25 cellular contexts compared by ENCODE assay signal in genomic region chr11:68497761-68498160, GRCh38. TPM values are rescaled to one million over a fixed set of nuclear protein-coding genes. Genes with fewer than 3 reads are reported as not detected.
A peak's percentile ranks its signal among the peaks of the same experiment; 100 is the strongest.
DNase-seq lines count a peak whose midpoint lies in the region; TF ChIP-seq lines count a peak whose summit lies in the region.
"Had no signal": no experiment of that assay in that cellular context is flagged by ENCODE, and none has a peak within 500 bp of the region (broad histone marks: within the 10 kb centered on the region; RNA-seq: fewer than 3 reads in every experiment).

No MANE protein-coding gene starts in this region.

- intact Hi-C loops in activated naive CD4-positive, alpha-beta T cell treated with anti-CD3 and anti-CD28 coated beads for 36 hours (cut with micrococcal nuclease): no loop called here
- intact Hi-C loops in thyroid gland (cut with DNase I): no loop called here

- H3K9ac ChIP-seq in SU-DHL-6 (ENCODE audit: low read length): no peak overlapping the region
- H3K9ac ChIP-seq: GM23248, SK-N-SH had no signal

- peaks cover 71 to 80% of the 10 kb centered on the region in 2 donors for H3K4me1 ChIP-seq in thyroid gland
- H3K4me1 ChIP-seq: prostate gland had no signal

- no peak overlapping the region for H3K27ac Mint-ChIP-seq in activated naive CD4-positive, alpha-beta T cell treated with anti-CD3 and anti-CD28 coated beads, Interleukin-2, amount 50 U/mL, for 24 hours
- H3K27ac Mint-ChIP-seq in activated naive CD4-positive, alpha-beta T cell treated with anti-CD3 and anti-CD28 coated beads for 36 hours: no peak overlapping the region
- no peak overlapping the region for H3K27ac Mint-ChIP-seq in T-helper 2 cell treated with Interferon-gamma antibody and Interleukin-4, amounts not matched to agents 5 μg/mL and 100 μg/mL, for 36 hours
- H3K27ac Mint-ChIP-seq: activated naive CD8-positive, alpha-beta T cell treated with anti-CD3 and anti-CD28 coated beads for 36 hours; activated T-helper 1 cell treated with anti-CD3 and anti-CD28 coated beads, Interleukin-12 subunit alpha, Interleukin-12 subunit beta, Interleukin-2, Interleukin-4 antibody, amounts not matched to agents 30 ng/mL and 10 ng/mL and 1 ng/mL, durations not matched to agents 14 hours and 24 hours and 36 hours; HFFc6; stimulated activated naive CD8-positive, alpha-beta T cell treated with anti-CD3 and anti-CD28 coated beads, Interleukin-15, amount 100 ng/mL, for 72 hours had no signal

- no peaks in the 10 kb centered on the region for H3K9me3 Mint-ChIP-seq in activated naive CD4-positive, alpha-beta T cell treated with anti-CD3 and anti-CD28 coated beads, Interleukin-2, amount 50 U/mL, for 24 hours
- H3K9me3 Mint-ChIP-seq in activated naive CD4-positive, alpha-beta T cell treated with anti-CD3 and anti-CD28 coated beads for 36 hours: no peaks in the 10 kb centered on the region
- no peaks in the 10 kb centered on the region for H3K9me3 Mint-ChIP-seq in T-helper 2 cell treated with Interferon-gamma antibody and Interleukin-4, amounts not matched to agents 5 μg/mL and 100 μg/mL, for 36 hours
- H3K9me3 Mint-ChIP-seq: activated naive CD8-positive, alpha-beta T cell treated with anti-CD3 and anti-CD28 coated beads for 36 hours; activated T-helper 1 cell treated with anti-CD3 and anti-CD28 coated beads, Interleukin-12 subunit alpha, Interleukin-12 subunit beta, Interleukin-2, Interleukin-4 antibody, amounts not matched to agents 30 ng/mL and 10 ng/mL and 1 ng/mL, durations not matched to agents 14 hours and 24 hours and 36 hours; HFFc6; immature natural killer cell; stimulated activated naive CD8-positive, alpha-beta T cell treated with anti-CD3 and anti-CD28 coated beads, Interleukin-15, amount 100 ng/mL, for 72 hours had no signal

- 0 out of 2 replicates have a peak, but pooled peaks cover 3% of the 10 kb centered on the region for H3K36me3 ChIP-seq in SU-DHL-6 (ENCODE audit: low read length)
- no peaks in the 10 kb centered on the region for H3K36me3 ChIP-seq in thyroid gland
- H3K36me3 ChIP-seq: prostate gland, tibial nerve had no signal

- H3K4me3 Mint-ChIP-seq in activated naive CD4-positive, alpha-beta T cell treated with anti-CD3 and anti-CD28 coated beads, Interleukin-2, amount 50 U/mL, for 24 hours: peak overlapping the region; percentile 23
- no peak overlapping the region for H3K4me3 Mint-ChIP-seq in activated naive CD4-positive, alpha-beta T cell treated with anti-CD3 and anti-CD28 coated beads for 36 hours
- no peak overlapping the region for H3K4me3 Mint-ChIP-seq in T-helper 2 cell treated with Interferon-gamma antibody and Interleukin-4, amounts not matched to agents 5 μg/mL and 100 μg/mL, for 36 hours
- H3K4me3 Mint-ChIP-seq: activated naive CD8-positive, alpha-beta T cell treated with anti-CD3 and anti-CD28 coated beads for 36 hours; activated T-helper 1 cell treated with anti-CD3 and anti-CD28 coated beads, Interleukin-12 subunit alpha, Interleukin-12 subunit beta, Interleukin-2, Interleukin-4 antibody, amounts not matched to agents 30 ng/mL and 10 ng/mL and 1 ng/mL, durations not matched to agents 14 hours and 24 hours and 36 hours; HFFc6; stimulated activated naive CD8-positive, alpha-beta T cell treated with anti-CD3 and anti-CD28 coated beads, Interleukin-15, amount 100 ng/mL, for 72 hours had no signal

- H3K9me3 ChIP-seq in SU-DHL-6 (ENCODE audit: insufficient read depth, low read length) (no peaks in the 10 kb centered on the region), thyroid gland (no peaks in the 10 kb centered on the region)
- H3K9me3 ChIP-seq: prostate gland, SK-N-SH, tibial nerve had no signal

- no peaks in the 10 kb centered on the region for H3K9me2 ChIP-seq in SU-DHL-6 (replicated peaks; ENCODE audit: insufficient read depth, low read length)
- H3K9me2 ChIP-seq: SK-N-SH had no signal

- no peaks in the 10 kb centered on the region for H3K27me3 Mint-ChIP-seq in activated naive CD4-positive, alpha-beta T cell treated with anti-CD3 and anti-CD28 coated beads, Interleukin-2, amount 50 U/mL, for 24 hours
- no peaks in the 10 kb centered on the region for H3K27me3 Mint-ChIP-seq in activated naive CD4-positive, alpha-beta T cell treated with anti-CD3 and anti-CD28 coated beads for 36 hours (ENCODE audit: low read depth)
- no peaks in the 10 kb centered on the region for H3K27me3 Mint-ChIP-seq in T-helper 2 cell treated with Interferon-gamma antibody and Interleukin-4, amounts not matched to agents 5 μg/mL and 100 μg/mL, for 36 hours (ENCODE audit: low read depth)
- H3K27me3 Mint-ChIP-seq: activated naive CD8-positive, alpha-beta T cell treated with anti-CD3 and anti-CD28 coated beads for 36 hours; stimulated activated naive CD8-positive, alpha-beta T cell treated with anti-CD3 and anti-CD28 coated beads, Interleukin-15, amount 100 ng/mL, for 72 hours had no signal

- H3K27ac ChIP-seq in SU-DHL-6 (ENCODE audit: low read depth, low read length): no peak overlapping the region
- peak overlapping the region in 2 of 3 donors; percentile 4 to 41 for H3K27ac ChIP-seq in thyroid gland
- H3K27ac ChIP-seq in RWPE1: no peak overlapping the region
- H3K27ac ChIP-seq: 22Rv1, GM23248, prostate gland, tibial nerve had no signal

- TF ChIP-seq CTCF in SU-DHL-6 (IDR thresholded peaks at IDR 0.05; ENCODE audit: insufficient read depth, low read length, poor library complexity, severe bottlenecking): no peak
- no peak for TF ChIP-seq CTCF in fibroblast of villous mesenchyme (IDR thresholded peaks at IDR 0.05; ENCODE audit: insufficient read depth, low read depth, low read length)
- TF ChIP-seq CTCF in thyroid gland (IDR thresholded peaks at IDR 0.05): no peak
- no peak for TF ChIP-seq CTCF in RWPE1 (conservative IDR thresholded peaks at IDR 0.05; ENCODE audit: low read depth)

- no peak overlapping the region for H2AFZ ChIP-seq in SU-DHL-6 (ENCODE audit: low read depth, low read length, severe bottlenecking)
- H2AFZ ChIP-seq: GM23248 had no signal

- 75 to 94% methylated on average over 2 of the region's 2 CpGs for WGBS in thyroid gland, 2 donors

- peaks cover 57% of the 10 kb centered on the region for H4K20me1 ChIP-seq in SU-DHL-6 (ENCODE audit: low read depth, low read length)

- H3K4me2 ChIP-seq in SU-DHL-6 (ENCODE audit: low read depth, low read length, poor library complexity, severe bottlenecking): peak overlapping the region; percentile 40
- H3K4me2 ChIP-seq: SK-N-SH had no signal

- H3K36me3 Mint-ChIP-seq in activated naive CD4-positive, alpha-beta T cell treated with anti-CD3 and anti-CD28 coated beads, Interleukin-2, amount 50 U/mL, for 24 hours: peaks cover 4% of the 10 kb centered on the region
- peaks cover 9% of the 10 kb centered on the region for H3K36me3 Mint-ChIP-seq in activated naive CD4-positive, alpha-beta T cell treated with anti-CD3 and anti-CD28 coated beads for 36 hours (ENCODE audit: low read depth)
- H3K36me3 Mint-ChIP-seq in T-helper 2 cell treated with Interferon-gamma antibody and Interleukin-4, amounts not matched to agents 5 μg/mL and 100 μg/mL, for 36 hours (ENCODE audit: low read depth): peaks cover 4% of the 10 kb centered on the region
- H3K36me3 Mint-ChIP-seq: immature natural killer cell had no signal

- H3K4me1 Mint-ChIP-seq in activated naive CD4-positive, alpha-beta T cell treated with anti-CD3 and anti-CD28 coated beads, Interleukin-2, amount 50 U/mL, for 24 hours: peaks cover 83% of the 10 kb centered on the region
- H3K4me1 Mint-ChIP-seq in activated naive CD4-positive, alpha-beta T cell treated with anti-CD3 and anti-CD28 coated beads for 36 hours (ENCODE audit: low read depth): peaks cover 72% of the 10 kb centered on the region
- H3K4me1 Mint-ChIP-seq in T-helper 2 cell treated with Interferon-gamma antibody and Interleukin-4, amounts not matched to agents 5 μg/mL and 100 μg/mL, for 36 hours (ENCODE audit: low read depth): peaks cover 36% of the 10 kb centered on the region

- H3K27me3 ChIP-seq in SU-DHL-6 (ENCODE audit: low read length): no peaks in the 10 kb centered on the region
- no peaks in the 10 kb centered on the region for H3K27me3 ChIP-seq in thyroid gland
- H3K27me3 ChIP-seq: tibial nerve had no signal

- no peak for TF ChIP-seq POLR2A in thyroid gland (IDR thresholded peaks at IDR 0.05)

- no peaks in the 10 kb centered on the region; the same call in 1 of the 2 replicates for H3F3A ChIP-seq in SU-DHL-6 (ENCODE audit: insufficient read depth)

- CTCF ChIA-PET in activated naive CD4-positive, alpha-beta T cell treated with anti-CD3 and anti-CD28 coated beads for 36 hours (lab: Charles Lee): no interaction called here
- CTCF ChIA-PET in RWPE1 (lab: Yijun Ruan, JAX): no interaction called here

- H3K79me2 ChIP-seq in SU-DHL-6 (ENCODE audit: insufficient read depth, low read length): peaks cover 97% of the 10 kb centered on the region

- H3K4me3 ChIP-seq in SU-DHL-6 (ENCODE audit: insufficient read depth, low read length, poor library complexity, severe bottlenecking) (no peak overlapping the region), fibroblast of villous mesenchyme (ENCODE audit: low read depth, low read length) (no peak overlapping the region), thyroid gland (replicated peaks in 1 of 3) (no peak overlapping the region)
- H3K4me3 ChIP-seq: GM23248, prostate gland, tibial nerve had no signal

- DNase-seq in activated naive CD4-positive, alpha-beta T cell treated with anti-CD3 and anti-CD28 coated beads for 36 hours: no peak
- DNase-seq in fibroblast of villous mesenchyme (ENCODE audit: low read depth) (peak; percentile 59), thyroid gland (no peak), RWPE1 (ENCODE audit: low spot score) (no peak), COLO829 (ENCODE audit: low spot score) (no peak)
- no peak for DNase-seq in T-helper 2 cell treated with Interferon-gamma antibody and Interleukin-4, amounts not matched to agents 5 μg/mL and 100 μg/mL, for 36 hours (ENCODE audit: low spot score)
- DNase-seq: activated CD4-positive, alpha-beta T cell treated with anti-CD3 and anti-CD28 coated beads for 48 hours; activated naive CD8-positive, alpha-beta T cell treated with anti-CD3 and anti-CD28 coated beads for 36 hours; Calu3; cerebellar nuclear complex; foreskin melanocyte; GM23248; HFFc6; hippocampal formation; immature natural killer cell; NCI-H146; NCI-H526 treated with DMSO at 0.1 percent for 48 hours; SK-N-SH; stimulated activated naive CD8-positive, alpha-beta T cell treated with anti-CD3 and anti-CD28 coated beads, Interleukin-15, amount 100 ng/mL, for 72 hours had no signal

- POLR2A ChIA-PET in RWPE1 (lab: Yijun Ruan, JAX; ENCODE audit: low non-redundant PET): no interaction called here

RNA-seq across cellular contexts. Expression of gene PPP6R3, which starts 37.2 kb away (rescaled TPM):
- total RNA-seq in activated naive CD4-positive, alpha-beta T cell treated with anti-CD3 and anti-CD28 coated beads for 36 hours: 10 to 100 TPM; 84.7 to 87.0 TPM
- total RNA-seq in fibroblast of villous mesenchyme (131 and 218 TPM in 2 replicates), thyroid gland (100 to 1,000 TPM; 238 to 334 (median 268) TPM)

Comparison
In these comparisons a context has a peak if more than half of its experiments do, and no peak if none do; other contexts are left out.
1. H3K27ac ChIP-seq: peak in thyroid gland (2 of 3); none in SU-DHL-6 (single experiment) and RWPE1 (single experiment).